In the genomic region with DNA sequence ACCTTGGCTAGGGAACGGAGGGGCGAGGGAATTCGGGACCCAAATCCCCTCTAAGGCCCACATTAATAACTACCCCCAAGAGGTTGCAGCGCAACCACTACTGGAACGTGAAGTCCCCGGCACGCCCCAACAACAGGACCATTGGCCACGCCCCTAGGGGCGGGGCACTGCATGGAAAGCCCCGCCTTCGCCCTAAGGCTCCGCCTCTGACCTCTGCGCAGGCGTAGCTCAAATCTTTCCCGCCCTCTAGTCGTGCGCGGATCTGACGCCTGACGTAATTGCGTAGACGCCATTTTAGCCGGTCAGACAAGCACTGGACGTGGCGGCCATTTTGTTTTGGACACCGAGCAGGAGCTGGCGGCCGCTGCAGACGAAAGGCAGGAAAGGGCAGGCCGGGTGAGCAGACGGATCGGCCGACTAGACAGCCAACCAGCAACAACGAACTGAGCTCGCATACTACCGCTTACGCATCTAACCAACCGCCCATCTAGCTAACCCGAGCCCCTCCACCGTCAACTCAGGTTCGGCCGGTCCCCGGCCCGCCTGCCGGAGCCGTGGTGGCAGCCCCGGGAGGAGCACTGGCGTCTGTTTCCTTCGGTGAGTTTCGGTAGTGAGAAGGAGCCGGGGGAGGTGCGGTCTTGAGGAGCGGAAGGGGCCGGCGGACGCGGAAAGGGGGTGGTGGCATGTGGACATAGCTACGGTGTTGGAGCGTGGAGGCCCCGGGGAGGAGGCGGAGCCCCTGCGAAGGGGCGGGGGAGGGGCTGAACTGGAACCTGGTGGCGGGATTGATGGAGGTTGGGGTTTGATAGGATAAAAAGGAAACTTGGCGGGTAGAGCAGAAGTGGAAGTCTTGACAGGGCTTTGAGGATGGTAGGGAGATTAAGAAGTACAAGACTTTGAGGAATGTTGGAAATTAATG, we compare ENCODE assay signal across 8 cellular contexts. TPM values are rescaled to one million over a fixed set of nuclear protein-coding genes. Genes with fewer than 3 reads are reported as not detected.
DNase-seq lines count a peak whose midpoint lies in the region; ATAC-seq and TF ChIP-seq lines count a peak whose summit lies in the region.

A gene with protein sequence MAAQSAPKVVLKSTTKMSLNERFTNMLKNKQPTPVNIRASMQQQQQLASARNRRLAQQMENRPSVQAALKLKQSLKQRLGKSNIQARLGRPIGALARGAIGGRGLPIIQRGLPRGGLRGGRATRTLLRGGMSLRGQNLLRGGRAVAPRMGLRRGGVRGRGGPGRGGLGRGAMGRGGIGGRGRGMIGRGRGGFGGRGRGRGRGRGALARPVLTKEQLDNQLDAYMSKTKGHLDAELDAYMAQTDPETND (plus strand): TSS at position 320 of the 919 bp plus-strand sequence. CDS start 2,523 bp downstream, outside the sequence.

- ATAC-seq in GM19438 (IDR thresholded peaks at IDR 0.05; ENCODE audit: low read depth, unreplicated experiment) (peak; percentile 88), HG03575 (IDR thresholded peaks at IDR 0.05; ENCODE audit: extremely low read depth, insufficient number of reproducible peaks, low FRiP score, unreplicated experiment) (peak; percentile 73)

- peak in 1 of 2 donors; percentile 23 for TF ChIP-seq RAD21 in liver (IDR thresholded peaks at IDR 0.05)

- H3K36me3 ChIP-seq in liver (ENCODE audit: control insufficient read depth in 4 of 4, insufficient read depth in 3 of 4, low read depth in 1 of 4, low read length in 3 of 4): peaks cover 8 to 23% (median 22%) of the 10 kb centered on the region in 4 donors

- no peaks in the 10 kb centered on the region for H3K27me3 Mint-ChIP-seq in activated CD4-positive, alpha-beta memory T cell treated with anti-CD3 and anti-CD28 coated beads for 36 hours

- POLR2A ChIA-PET in activated CD4-positive, alpha-beta memory T cell treated with anti-CD3 and anti-CD28 coated beads for 36 hours (lab: Charles Lee): interaction anchor here (0.6 to 3.1 kb wide), 24 partner anchors 10 to 357 kb away, joined by 3 to 25 read pairs (median 6); partner anchors contain the start of genes ILF2, INTS3, JTB and RPS27

- H3K36me3 Mint-ChIP-seq in activated CD4-positive, alpha-beta memory T cell treated with anti-CD3 and anti-CD28 coated beads for 36 hours: peaks cover 34% of the 10 kb centered on the region

- H3K27me3 ChIP-seq in dorsolateral prefrontal cortex (no peaks in the 10 kb centered on the region), liver (ENCODE audit: control insufficient read depth in 4 of 4, insufficient read depth in 4 of 4, low read length in 3 of 4) (no peaks in the 10 kb centered on the region)

- CTCF ChIA-PET in activated CD4-positive, alpha-beta memory T cell treated with anti-CD3 and anti-CD28 coated beads for 36 hours (lab: Charles Lee): interaction anchor here (0.9 to 3.1 kb wide), 15 partner anchors 15 to 353 kb away, joined by 3 to 29 read pairs (median 5); partner anchors contain the start of genes ILF2, RAB13 and S100A2

- H3K4me3 Mint-ChIP-seq in activated CD4-positive, alpha-beta memory T cell treated with anti-CD3 and anti-CD28 coated beads for 36 hours: peak within 1 kb of the TSS; percentile 92

- peak within 1 kb of the TSS; percentile 100 for H3K27ac Mint-ChIP-seq in activated CD4-positive, alpha-beta memory T cell treated with anti-CD3 and anti-CD28 coated beads for 36 hours

- WGBS in liver: 3% methylated on average over 65 of the region's 65 CpGs

- H3K9ac ChIP-seq in liver (ENCODE audit: low read depth in 1 of 2, low read length in 2 of 2): peak within 1 kb of the TSS; percentile 91 to 92

- no peaks in the 10 kb centered on the region for H3K9me3 ChIP-seq in liver (ENCODE audit: control insufficient read depth in 4 of 4, low read length in 3 of 4)

- peak in 36 of 56 donors; percentile 2 to 58 (median 24) for TF ChIP-seq CTCF in dorsolateral prefrontal cortex (IDR thresholded peaks at IDR 0.05 in 54 of 56, conservative IDR thresholded peaks at IDR 0.05 in 2 of 56; ENCODE audit: low read depth in 1 of 56, partially characterized antibody in 56 of 56)
- TF ChIP-seq CTCF in liver (IDR thresholded peaks at IDR 0.05; ENCODE audit: low read depth, low read length, missing input control): no peak

- peaks cover 13 to 30% (median 18%) of the 10 kb centered on the region in 4 donors for H3K4me1 ChIP-seq in liver (ENCODE audit: control insufficient read depth in 4 of 4, insufficient read depth in 4 of 4, low read length in 3 of 4)

- DNase-seq in CD1c-positive myeloid dendritic cell (ENCODE audit: extremely low spot score) (peak; percentile 99), NCI-H82 treated with DMSO at 0.1 percent for 48 hours (lab: John Stamatoyannopoulos, UW; ENCODE audit: unreplicated experiment) (peak; percentile 94), dorsolateral prefrontal cortex (peak; percentile 97 to 99 (median 99))
- DNase-seq in activated CD4-positive, alpha-beta memory T cell treated with anti-CD3 and anti-CD28 coated beads for 36 hours: peak; percentile 98
- DNase-seq in stimulated activated CD4-positive, alpha-beta T cell treated with anti-CD3 and anti-CD28 coated beads, Interleukin-4, amount 100 ng/mL, for 24 hours: peak; percentile 97

- no peaks in the 10 kb centered on the region for H3K9me3 Mint-ChIP-seq in activated CD4-positive, alpha-beta memory T cell treated with anti-CD3 and anti-CD28 coated beads for 36 hours

- peak within 1 kb of the TSS; percentile 72 to 100 (median 93) for H3K4me3 ChIP-seq in dorsolateral prefrontal cortex
- peak within 1 kb of the TSS; percentile 80 to 94 (median 86) for H3K4me3 ChIP-seq in liver (ENCODE audit: low read depth in 1 of 3, low read length in 3 of 3)

- intact Hi-C loops in activated CD4-positive, alpha-beta memory T cell treated with anti-CD3 and anti-CD28 coated beads for 36 hours (cut with micrococcal nuclease): loop anchor here (1.0 to 10.0 kb wide), 6 partner anchors 24 to 323 kb away; partner anchors contain the start of genes CRTC2, GATAD2B, S100A6 and SNAPIN
- intact Hi-C loops in dorsolateral prefrontal cortex (cut with DNase I): loop anchor here (1.0 to 5.0 kb wide), 3 partner anchors 24 to 93 kb away; partner anchors contain the start of genes ILF2 (in 1 of the 2), INTS3 (in 1 of the 2) and SNAPIN (in 1 of the 2)

- H3K27ac ChIP-seq in dorsolateral prefrontal cortex: peak within 1 kb of the TSS; percentile 80 to 100 (median 99)
- H3K27ac ChIP-seq in liver (ENCODE audit: low read depth in 1 of 2, low read length in 2 of 2): peak within 1 kb of the TSS; percentile 98 to 99

- H3K4me1 Mint-ChIP-seq in activated CD4-positive, alpha-beta memory T cell treated with anti-CD3 and anti-CD28 coated beads for 36 hours (ENCODE audit: low read depth): peaks cover 45% of the 10 kb centered on the region

TF ChIP-seq in liver, 16 proteins besides CTCF, POLR2A, EP300 and RAD21 (continues in another document):
- TF ChIP-seq, protein P1, sequence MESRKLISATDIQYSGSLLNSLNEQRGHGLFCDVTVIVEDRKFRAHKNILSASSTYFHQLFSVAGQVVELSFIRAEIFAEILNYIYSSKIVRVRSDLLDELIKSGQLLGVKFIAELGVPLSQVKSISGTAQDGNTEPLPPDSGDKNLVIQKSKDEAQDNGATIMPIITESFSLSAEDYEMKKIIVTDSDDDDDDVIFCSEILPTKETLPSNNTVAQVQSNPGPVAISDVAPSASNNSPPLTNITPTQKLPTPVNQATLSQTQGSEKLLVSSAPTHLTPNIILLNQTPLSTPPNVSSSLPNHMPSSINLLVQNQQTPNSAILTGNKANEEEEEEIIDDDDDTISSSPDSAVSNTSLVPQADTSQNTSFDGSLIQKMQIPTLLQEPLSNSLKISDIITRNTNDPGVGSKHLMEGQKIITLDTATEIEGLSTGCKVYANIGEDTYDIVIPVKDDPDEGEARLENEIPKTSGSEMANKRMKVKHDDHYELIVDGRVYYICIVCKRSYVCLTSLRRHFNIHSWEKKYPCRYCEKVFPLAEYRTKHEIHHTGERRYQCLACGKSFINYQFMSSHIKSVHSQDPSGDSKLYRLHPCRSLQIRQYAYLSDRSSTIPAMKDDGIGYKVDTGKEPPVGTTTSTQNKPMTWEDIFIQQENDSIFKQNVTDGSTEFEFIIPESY (IDR thresholded peaks at IDR 0.05): peak; percentile 69
- TF ChIP-seq JUND (IDR thresholded peaks at IDR 0.05) (peak; percentile 68 to 77), RXRA (IDR thresholded peaks at IDR 0.05) (peak; percentile 22 to 33), HNF4G (IDR thresholded peaks at IDR 0.05) (no peak), EGR1 (IDR thresholded peaks at IDR 0.05; ENCODE audit: low read depth in 2 of 2) (no peak), MAX (IDR thresholded peaks at IDR 0.05) (peak; percentile 76), SP1 (IDR thresholded peaks at IDR 0.05) (peak; percentile 75), GABPA (IDR thresholded peaks at IDR 0.05 in 1 of 2, conservative IDR thresholded peaks at IDR 0.05 in 1 of 2) (peak in 1 of 2 donors; percentile 66), YY1 (IDR thresholded peaks at IDR 0.05) (peak; percentile 100)

RNA-seq across cellular contexts. Expression of the gene that starts here (rescaled TPM):
- 10 to 100 TPM; 92.5 to 94.7 TPM for total RNA-seq in activated CD4-positive, alpha-beta memory T cell treated with anti-CD3 and anti-CD28 coated beads for 36 hours
- total RNA-seq in dorsolateral prefrontal cortex: 100 to 1,000 TPM in 1 of 120 experiments, 10 to 100 TPM in 119; 62.0 to 109 (median 76.4) TPM
- total RNA-seq in liver: 10 to 100 TPM; 26.8 to 30.9 TPM
- polyA plus RNA-seq in liver: 10 to 100 TPM; 16.4 to 21.9 TPM

Comparison
In these comparisons a context has a peak if more than half of its experiments do, and no peak if none do; other contexts are left out.
1. Peak in every context shown above with its lines: DNase-seq, ATAC-seq, H3K4me3 ChIP-seq and H3K27ac ChIP-seq.